ENCODE assay signal across 20 cellular contexts in genomic region chr15:68844856-68845550, GRCh38. TPM values are rescaled to one million over a fixed set of nuclear protein-coding genes. Genes with fewer than 3 reads are reported as not detected.
DNase-seq lines count a peak whose midpoint lies in the region; ATAC-seq and TF ChIP-seq lines count a peak whose summit lies in the region.
"Had no signal": no experiment of that assay in that cellular context is flagged by ENCODE, and none has a peak within 500 bp of the region (broad histone marks: within the 10 kb centered on the region; RNA-seq: fewer than 3 reads in every experiment).

No MANE protein-coding gene starts in this region.

- no peaks in the 10 kb centered on the region for H3K79me2 ChIP-seq in DOHH2 (ENCODE audit: control insufficient read depth, low read length)
- H3K79me2 ChIP-seq in KMS-11 (ENCODE audit: insufficient read depth, low read depth) = no peaks in the 10 kb centered on the region

- H3K27me3 ChIP-seq in DOHH2 (ENCODE audit: control insufficient read depth, low read length) (no peaks in the 10 kb centered on the region), KMS-11 (ENCODE audit: insufficient read depth, low read depth) (no peaks in the 10 kb centered on the region), Peyer's patch (peaks cover 0 to 9% of the 10 kb centered on the region in 2 donors)

- TF ChIP-seq POLR2A in Peyer's patch (IDR thresholded peaks at IDR 0.05) = no peak

- no peaks in the 10 kb centered on the region for H3K9me3 ChIP-seq in DOHH2 (ENCODE audit: control insufficient read depth, insufficient read depth, low read length)
- no peaks in the 10 kb centered on the region for H3K9me3 ChIP-seq in SK-N-MC (ENCODE audit: low read depth, low read length)
- H3K9me3 ChIP-seq in Peyer's patch = no peaks in the 10 kb centered on the region
- H3K9me3 ChIP-seq: BLaER1 had no signal

- TF ChIP-seq CTCF in DOHH2 (IDR thresholded peaks at IDR 0.05; ENCODE audit: low read depth, low read length, poor library complexity, severe bottlenecking) (no peak), KMS-11 (conservative IDR thresholded peaks at IDR 0.05; ENCODE audit: low read depth, low read length) (no peak), Peyer's patch (IDR thresholded peaks at IDR 0.05) (no peak)

- peak overlapping the region; percentile 74 for H3K4me3 ChIP-seq in DOHH2 (ENCODE audit: low read length)
- no peak overlapping the region for H3K4me3 ChIP-seq in KMS-11 (IDR thresholded peaks at IDR 0.05; ENCODE audit: insufficient read depth, low read depth, low read length)
- peak overlapping the region; percentile 87; the same call in 1 of the 2 replicates for H3K4me3 ChIP-seq in SK-N-MC
- no peak overlapping the region for H3K4me3 ChIP-seq in Peyer's patch
- H3K4me3 ChIP-seq: BLaER1, GM12878, K562 had no signal

- ATAC-seq in SK-N-SH treated with all-trans-retinoic acid at 6 μM for 48 hours = no peak
- no peak for ATAC-seq in GM21367 (IDR thresholded peaks at IDR 0.05; ENCODE audit: unreplicated experiment)
- ATAC-seq: GM12878, HCT116 had no signal

- H3K27ac ChIP-seq in DOHH2 (ENCODE audit: low read depth, low read length) (peak overlapping the region; percentile 53), KMS-11 (peak overlapping the region; percentile 25; the same call in 1 of the 2 replicates), SK-N-MC (no peak overlapping the region), Peyer's patch (no peak overlapping the region)
- H3K27ac ChIP-seq: BLaER1, HL-60 had no signal

- no peak overlapping the region for H2AFZ ChIP-seq in KMS-11 (ENCODE audit: low read depth)

- H3K4me2 ChIP-seq in DOHH2 (ENCODE audit: low read length) = peak overlapping the region; percentile 86
- peak overlapping the region; percentile 44 for H3K4me2 ChIP-seq in KMS-11
- H3K4me2 ChIP-seq: BLaER1 had no signal

- DNase-seq in NCI-H526 (lab: John Stamatoyannopoulos, UW) (peak; percentile 18 to 46), SK-N-MC (ENCODE audit: low read depth, low spot score) (no peak), Peyer's patch (no peak), SHP77 (lab: John Stamatoyannopoulos, UW) (no peak)
- DNase-seq: 8988T; CD4-positive, alpha-beta memory T cell; DMS153; DMS79; GF-D8; GOT3; H7 had no signal

- H4K20me1 ChIP-seq in DOHH2 (ENCODE audit: control insufficient read depth, insufficient read depth, low read depth, low read length) = no peaks in the 10 kb centered on the region
- no peaks in the 10 kb centered on the region for H4K20me1 ChIP-seq in KMS-11 (ENCODE audit: insufficient read depth)
- H4K20me1 ChIP-seq: BLaER1 had no signal

- H3K4me1 ChIP-seq in DOHH2 (ENCODE audit: control insufficient read depth, low read length) (peaks cover 65% of the 10 kb centered on the region), KMS-11 (ENCODE audit: low read depth, poor library complexity, severe bottlenecking) (peaks cover 22% of the 10 kb centered on the region), Peyer's patch (peaks cover 0 to 6% (median 0%) of the 10 kb centered on the region in 4 donors)
- H3K4me1 ChIP-seq: BLaER1 had no signal

- peaks cover 15% of the 10 kb centered on the region for H3F3A ChIP-seq in DOHH2 (ENCODE audit: control insufficient read depth, insufficient read depth)

- H3K9me2 ChIP-seq in DOHH2 (replicated peaks; ENCODE audit: control insufficient read depth, low read length) = no peaks in the 10 kb centered on the region

- no peaks in the 10 kb centered on the region for H3K36me3 ChIP-seq in DOHH2 (ENCODE audit: control insufficient read depth, low read length)
- H3K36me3 ChIP-seq in KMS-11 (ENCODE audit: insufficient read depth) = no peaks in the 10 kb centered on the region
- H3K36me3 ChIP-seq in SK-N-MC (ENCODE audit: insufficient read depth, low read length) = no peaks in the 10 kb centered on the region
- no peaks in the 10 kb centered on the region for H3K36me3 ChIP-seq in Peyer's patch
- H3K36me3 ChIP-seq: BLaER1 had no signal

- no peak overlapping the region for H3K9ac ChIP-seq in KMS-11
- no peak overlapping the region for H3K9ac ChIP-seq in SK-N-MC (ENCODE audit: insufficient read length)
- H3K9ac ChIP-seq: BLaER1 had no signal

TF ChIP-seq in SK-N-SH treated with all-trans-retinoic acid at 6 μM for 48 hours, 23 proteins besides CTCF, POLR2A, EP300 and RAD21:
- no peak for TF ChIP-seq PATZ1 (CRISPR knock-in tag; IDR thresholded peaks at IDR 0.05; ENCODE audit: borderline replicate concordance)
- no peak for TF ChIP-seq CREB5 (CRISPR knock-in tag; IDR thresholded peaks at IDR 0.05; ENCODE audit: low read depth)
- no peak for TF ChIP-seq PPARA (CRISPR knock-in tag; IDR thresholded peaks at IDR 0.05; ENCODE audit: borderline replicate concordance)
- TF ChIP-seq ESRRG (CRISPR knock-in tag; IDR thresholded peaks at IDR 0.05) = no peak
- no peak for TF ChIP-seq TOX (CRISPR knock-in tag; IDR thresholded peaks at IDR 0.05; ENCODE audit: borderline replicate concordance)
- TF ChIP-seq CSDC2 (CRISPR knock-in tag; IDR thresholded peaks at IDR 0.05) = no peak
- TF ChIP-seq OSR1 (CRISPR knock-in tag; IDR thresholded peaks at IDR 0.05) = no peak
- no peak for TF ChIP-seq ZNF70 (CRISPR knock-in tag; IDR thresholded peaks at IDR 0.05)
- no peak for TF ChIP-seq ARNTL (CRISPR knock-in tag; IDR thresholded peaks at IDR 0.05; ENCODE audit: borderline replicate concordance, low read depth)
- TF ChIP-seq TSHZ2 (CRISPR knock-in tag; IDR thresholded peaks at IDR 0.05) = no peak
- no peak for TF ChIP-seq BACH2 (CRISPR knock-in tag; IDR thresholded peaks at IDR 0.05; ENCODE audit: borderline replicate concordance)
- no peak for TF ChIP-seq ZFP30 (CRISPR knock-in tag; IDR thresholded peaks at IDR 0.05)

RNA-seq across cellular contexts. Expression of gene ANP32A, which starts 24.3 kb away (rescaled TPM):
- 10 to 100 TPM; 38.2 to 90.8 (median 40.1) TPM for total RNA-seq in Peyer's patch

Comparison
In these comparisons a context has a peak if more than half of its experiments do, and no peak if none do; other contexts are left out.
1. H3K27ac ChIP-seq: peak in DOHH2 (single experiment) and KMS-11 (single experiment); none in SK-N-MC (single experiment) and Peyer's patch (0 of 4).
2. H3K4me3 ChIP-seq: peak in DOHH2 (single experiment) and SK-N-MC (single experiment); none in KMS-11 (single experiment) and Peyer's patch (0 of 4).
3. DNase-seq: peak in NCI-H526 (2 of 2); none in SK-N-MC (single experiment), Peyer's patch (0 of 3) and SHP77 (0 of 2).